Comparison of ENCODE assay signal across 8 cellular contexts in genomic region chr2:110115291-110116032, GRCh38. TPM values are rescaled to one million over a fixed set of nuclear protein-coding genes. Genes with fewer than 3 reads are reported as not detected.
DNase-seq lines count a peak whose midpoint lies in the region; ATAC-seq and TF ChIP-seq lines count a peak whose summit lies in the region.

Gene MALL, minus strand, starts transcription at chr2:110115822. Its CDS starts 30 bp downstream, at chr2:110115792.

- no peaks in the 10 kb centered on the region for H3K36me3 ChIP-seq in subcutaneous abdominal adipose tissue (ENCODE audit: control insufficient read depth in 5 of 5, insufficient read depth in 5 of 5, low read length in 5 of 5)

- no peak for ATAC-seq in HG02642 (IDR thresholded peaks at IDR 0.05; ENCODE audit: poor library complexity, unreplicated experiment)
- no peak for ATAC-seq in activated CD8-positive, alpha-beta memory T cell treated with anti-CD3 and anti-CD28 coated beads, Interleukin-2, amount 10 ng/mL, durations not matched to agents 7 days and 5 days

- TF ChIP-seq CTCF in LNCaP clone FGC (IDR thresholded peaks at IDR 0.05; ENCODE audit: control insufficient read depth, extremely low read depth, insufficient read depth): no peak
- TF ChIP-seq CTCF in GM10266 (IDR thresholded peaks at IDR 0.05; ENCODE audit: control insufficient read depth, insufficient read depth, low read depth, missing control alignments): no peak

- no peaks in the 10 kb centered on the region for H3K9me3 ChIP-seq in subcutaneous abdominal adipose tissue (ENCODE audit: control insufficient read depth in 5 of 5, low read length in 5 of 5)

- peak within 1 kb of the TSS; percentile 41 for H3K27ac ChIP-seq in subcutaneous abdominal adipose tissue (ENCODE audit: low read depth, low read length)

- no peak within 1 kb of the TSS for H3K4me3 Mint-ChIP-seq in activated CD8-positive, alpha-beta memory T cell treated with anti-CD3 and anti-CD28 coated beads, Interleukin-2, amount 10 ng/mL, durations not matched to agents 7 days and 5 days

- no peak within 1 kb of the TSS for H3K27ac Mint-ChIP-seq in activated CD8-positive, alpha-beta memory T cell treated with anti-CD3 and anti-CD28 coated beads, Interleukin-2, amount 10 ng/mL, durations not matched to agents 7 days and 5 days

- peaks cover 73% of the 10 kb centered on the region for H3K27me3 Mint-ChIP-seq in activated CD8-positive, alpha-beta memory T cell treated with anti-CD3 and anti-CD28 coated beads, Interleukin-2, amount 10 ng/mL, durations not matched to agents 7 days and 5 days

- in situ Hi-C loops in T47D (cut with HindIII; ENCODE audit: low pct_unique_long_range_greater_than_20kb, low sequenced_read_pairs): no loop called here

- H3K4me1 ChIP-seq in subcutaneous abdominal adipose tissue (ENCODE audit: control insufficient read depth in 5 of 5, insufficient read depth in 5 of 5, low read length in 5 of 5): peaks cover 2 to 62% (median 21%) of the 10 kb centered on the region in 5 donors

- DNase-seq in LNCaP clone FGC (ENCODE audit: low read depth) (peak; percentile 44), T47D (ENCODE audit: low read depth in 1 of 2, low spot score in 1 of 2) (peak; percentile 39 to 66), kidney tubule cell (ENCODE audit: low spot score) (peak; percentile 81), NCI-H226 (no peak), GM10266 (ENCODE audit: extremely low spot score) (no peak)
- DNase-seq in activated CD8-positive, alpha-beta memory T cell treated with anti-CD3 and anti-CD28 coated beads, Interleukin-2, amount 10 ng/mL, durations not matched to agents 7 days and 5 days: no peak

- peaks cover 10% of the 10 kb centered on the region for H3K4me1 Mint-ChIP-seq in activated CD8-positive, alpha-beta memory T cell treated with anti-CD3 and anti-CD28 coated beads, Interleukin-2, amount 10 ng/mL, durations not matched to agents 7 days and 5 days

- H3K9ac ChIP-seq in subcutaneous abdominal adipose tissue (ENCODE audit: low read length in 5 of 5): peak within 1 kb of the TSS in 3 of 5 donors; percentile 15 to 48 (median 48)

- CTCF ChIA-PET in activated CD8-positive, alpha-beta memory T cell treated with anti-CD3 and anti-CD28 coated beads, Interleukin-2, amount 10 ng/mL, durations not matched to agents 7 days and 5 days (lab: Charles Lee): interaction anchor here (1.6 kb wide), 1 partner anchor 12 kb away, joined by 3 read pairs; no protein-coding TSS in a partner anchor

- H3K9me3 Mint-ChIP-seq in activated CD8-positive, alpha-beta memory T cell treated with anti-CD3 and anti-CD28 coated beads, Interleukin-2, amount 10 ng/mL, durations not matched to agents 7 days and 5 days (ENCODE audit: low read depth): no peaks in the 10 kb centered on the region

- H3K27me3 ChIP-seq in subcutaneous abdominal adipose tissue (ENCODE audit: control insufficient read depth in 5 of 5, insufficient read depth in 4 of 5, low read length in 5 of 5): peaks cover 20 to 38% (median 35%) of the 10 kb centered on the region in 5 donors

- peak within 1 kb of the TSS; percentile 49 for H3K4me3 ChIP-seq in LNCaP clone FGC (ENCODE audit: low read depth, low read length)
- peak within 1 kb of the TSS; percentile 23 to 64 (median 58) for H3K4me3 ChIP-seq in subcutaneous abdominal adipose tissue (ENCODE audit: low read depth in 1 of 5, low read length in 5 of 5)

- H3K36me3 Mint-ChIP-seq in activated CD8-positive, alpha-beta memory T cell treated with anti-CD3 and anti-CD28 coated beads, Interleukin-2, amount 10 ng/mL, durations not matched to agents 7 days and 5 days: peaks cover 2% of the 10 kb centered on the region

RNA-seq across cellular contexts. Expression of gene MALL, which starts in this region (rescaled TPM):
- total RNA-seq in activated CD8-positive, alpha-beta memory T cell treated with anti-CD3 and anti-CD28 coated beads, Interleukin-2, amount 10 ng/mL, durations not matched to agents 7 days and 5 days: not detected

Comparison
In these comparisons a context has a peak if more than half of its experiments do, and no peak if none do; other contexts are left out.
1. DNase-seq: peak in LNCaP clone FGC (single experiment), T47D (2 of 2) and kidney tubule cell (single experiment); none in activated CD8-positive, alpha-beta memory T cell treated with anti-CD3 and anti-CD28 coated beads, Interleukin-2, amount 10 ng/mL, durations not matched to agents 7 days and 5 days (single experiment), NCI-H226 (single experiment) and GM10266 (single experiment).